ENCODE assay signal across 8 cellular contexts in the genomic region with DNA sequence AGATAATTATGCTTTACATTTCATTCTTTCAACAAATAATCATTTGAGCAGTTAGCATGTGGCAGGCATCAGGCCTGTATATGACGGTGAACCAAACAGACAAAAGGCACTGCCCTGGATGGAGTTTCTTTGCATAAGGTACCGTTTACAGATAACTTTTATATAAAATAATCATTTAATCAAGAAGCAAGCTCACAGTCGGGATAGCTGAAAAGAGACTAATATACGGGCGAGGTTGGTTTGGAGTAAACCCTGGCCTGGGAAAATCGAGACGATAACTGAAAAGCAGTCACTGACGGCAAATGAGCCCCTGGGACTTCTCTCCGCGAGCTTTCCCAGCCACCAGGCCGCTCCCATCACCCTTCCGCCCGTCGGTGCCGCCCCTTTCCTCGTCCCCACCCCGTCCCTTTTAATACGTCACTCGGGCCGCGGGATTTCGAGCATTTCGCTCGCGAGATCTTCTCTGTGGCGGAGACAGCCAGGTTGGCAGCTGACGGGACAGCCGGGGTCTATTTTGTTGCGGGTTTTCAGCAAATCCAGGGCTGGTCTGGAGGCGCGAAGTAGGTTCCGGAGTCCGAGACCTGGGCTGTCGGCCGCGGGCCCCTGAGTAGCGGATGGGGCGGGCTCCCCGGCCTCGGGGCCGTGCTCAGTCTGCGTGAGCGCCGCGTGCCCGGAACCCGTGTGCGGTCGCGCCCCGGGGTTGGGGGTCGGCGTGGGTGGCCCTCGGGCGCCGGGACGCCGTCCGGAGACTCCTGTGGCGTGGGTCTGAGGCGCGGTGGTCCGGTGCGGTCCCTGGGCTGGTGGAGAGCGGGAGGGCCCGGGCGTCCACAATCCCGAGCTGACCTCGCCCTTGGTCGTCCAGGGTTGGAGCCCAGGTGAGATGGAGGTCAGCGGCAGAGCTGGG. TPM values are rescaled to one million over a fixed set of nuclear protein-coding genes. Genes with fewer than 3 reads are reported as not detected.
DNase-seq lines count a peak whose midpoint lies in the region; TF ChIP-seq lines count a peak whose summit lies in the region.

A gene (plus strand): TSS at position 462 of the 904 bp plus-strand sequence. CDS start 703 bp downstream, outside the sequence.

- peak within 1 kb of the TSS; percentile 87 for H3K27ac Mint-ChIP-seq in activated naive CD4-positive, alpha-beta T cell treated with anti-CD3 and anti-CD28 coated beads, Interleukin-2, amount 10 ng/mL, durations not matched to agents 7 days and 5 days

- peak within 1 kb of the TSS; percentile 94 for H3K9ac ChIP-seq in SK-N-MC (ENCODE audit: insufficient read length)

- peak within 1 kb of the TSS; percentile 92 for H3K4me3 ChIP-seq in HFF-Myc (replicated peaks; ENCODE audit: low read depth, low read length)
- H3K4me3 ChIP-seq in SK-N-MC: peak within 1 kb of the TSS; percentile 92
- peak within 1 kb of the TSS; percentile 71 for H3K4me3 ChIP-seq in suprapubic skin

- H3K27me3 Mint-ChIP-seq in activated naive CD4-positive, alpha-beta T cell treated with anti-CD3 and anti-CD28 coated beads, Interleukin-2, amount 10 ng/mL, durations not matched to agents 7 days and 5 days: peaks cover 15% of the 10 kb centered on the region

- peaks cover 40% of the 10 kb centered on the region for H3K4me1 ChIP-seq in suprapubic skin

- under 1% methylated on average over 65 of the region's 71 CpGs for WGBS in suprapubic skin

- H3K27ac ChIP-seq in SK-N-MC (peak within 1 kb of the TSS; percentile 77), suprapubic skin (peak within 1 kb of the TSS; percentile 90)

- H3K27me3 ChIP-seq in suprapubic skin: no peaks in the 10 kb centered on the region

- H3K4me1 Mint-ChIP-seq in activated naive CD4-positive, alpha-beta T cell treated with anti-CD3 and anti-CD28 coated beads, Interleukin-2, amount 10 ng/mL, durations not matched to agents 7 days and 5 days: peaks cover 36% of the 10 kb centered on the region

- no peaks in the 10 kb centered on the region for H3K9me3 ChIP-seq in SK-N-MC (ENCODE audit: low read depth, low read length)
- H3K9me3 ChIP-seq in suprapubic skin: no peaks in the 10 kb centered on the region

- H3K9me3 Mint-ChIP-seq in activated naive CD4-positive, alpha-beta T cell treated with anti-CD3 and anti-CD28 coated beads, Interleukin-2, amount 10 ng/mL, durations not matched to agents 7 days and 5 days: peaks cover 2% of the 10 kb centered on the region

- no peak for TF ChIP-seq EP300 in suprapubic skin (IDR thresholded peaks at IDR 0.05)

- CTCF ChIA-PET in activated naive CD4-positive, alpha-beta T cell treated with anti-CD3 and anti-CD28 coated beads, Interleukin-2, amount 10 ng/mL, durations not matched to agents 7 days and 5 days (lab: Charles Lee): interaction anchor here (1.3 kb wide), 2 partner anchors 54 to 1189 kb away, joined by 3 to 5 read pairs; no protein-coding TSS in a partner anchor

- DNase-seq in GM03348 (ENCODE audit: low spot score) (peak; percentile 97), HFF-Myc (ENCODE audit: extremely low read depth, low read depth) (peak; percentile 77), NAMALWA (ENCODE audit: low spot score) (peak; percentile 98), SK-N-MC (ENCODE audit: low read depth, low spot score) (peak; percentile 84), germinal center (ENCODE audit: low spot score) (peak; percentile 94), nucleus accumbens (lab: John Stamatoyannopoulos, UW) (peak; percentile 32 to 96 (median 86)), suprapubic skin (ENCODE audit: low spot score in 2 of 2) (peak; percentile 97)
- DNase-seq in activated naive CD4-positive, alpha-beta T cell treated with anti-CD3 and anti-CD28 coated beads, Interleukin-2, amount 10 ng/mL, durations not matched to agents 7 days and 5 days: peak; percentile 94

- peak within 1 kb of the TSS; percentile 89 for H3K4me3 Mint-ChIP-seq in activated naive CD4-positive, alpha-beta T cell treated with anti-CD3 and anti-CD28 coated beads, Interleukin-2, amount 10 ng/mL, durations not matched to agents 7 days and 5 days

- H3K36me3 Mint-ChIP-seq in activated naive CD4-positive, alpha-beta T cell treated with anti-CD3 and anti-CD28 coated beads, Interleukin-2, amount 10 ng/mL, durations not matched to agents 7 days and 5 days: peaks cover 12% of the 10 kb centered on the region

- H3K36me3 ChIP-seq in SK-N-MC (ENCODE audit: insufficient read depth, low read length): peaks cover 33% of the 10 kb centered on the region
- H3K36me3 ChIP-seq in suprapubic skin: peaks cover 2% of the 10 kb centered on the region

- peak in 1 of 2 donors; percentile 70 for TF ChIP-seq POLR2A in suprapubic skin (IDR thresholded peaks at IDR 0.05)

- TF ChIP-seq CTCF in HFF-Myc (IDR thresholded peaks at IDR 0.05; ENCODE audit: low read depth, low read length, missing control alignments) (no peak), suprapubic skin (IDR thresholded peaks at IDR 0.05) (no peak)

RNA-seq across cellular contexts. Expression of the gene that starts here (rescaled TPM):
- total RNA-seq in suprapubic skin: 10 to 100 TPM; 30.8 to 52.2 (median 36.2) TPM

Comparison
In these comparisons a context has a peak if more than half of its experiments do, and no peak if none do; other contexts are left out.
1. Peak in every context shown above with its lines: DNase-seq, H3K4me3 ChIP-seq and H3K27ac ChIP-seq.